Comparison of ENCODE assay signal across 12 cellular contexts in the genomic region with DNA sequence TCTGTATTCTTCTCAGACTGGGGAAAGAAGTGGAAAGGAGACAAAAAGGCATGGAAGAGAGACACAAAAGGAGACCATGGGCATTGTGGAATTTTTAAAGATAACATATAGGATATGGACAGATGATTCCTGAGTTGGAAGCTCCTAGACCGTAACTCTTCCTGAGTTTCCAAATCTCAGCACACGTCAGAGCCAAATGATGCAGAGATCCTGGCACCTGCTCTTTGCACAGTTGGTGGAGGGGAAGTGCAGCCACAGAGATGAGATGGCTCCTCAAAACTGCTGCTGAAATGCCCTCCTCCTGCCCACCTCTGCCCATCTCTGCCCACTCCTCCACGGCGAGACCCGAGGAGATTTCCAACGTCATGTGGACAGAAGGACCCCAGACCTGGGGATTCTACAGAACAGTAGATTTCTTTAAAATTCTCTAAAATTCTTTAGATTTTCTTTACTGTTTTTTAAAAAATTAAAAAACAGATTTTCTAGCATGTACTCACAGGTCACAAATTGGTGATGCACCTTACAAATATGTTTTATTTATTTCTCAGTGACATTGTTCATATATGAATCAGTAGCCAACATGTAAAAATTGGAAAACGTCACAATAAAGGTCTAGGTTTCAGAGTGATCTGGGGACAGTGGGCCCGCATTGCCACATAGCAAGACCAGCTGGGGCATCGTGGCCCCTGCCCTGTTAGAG. TPM values are rescaled to one million over a fixed set of nuclear protein-coding genes. Genes with fewer than 3 reads are reported as not detected.
DNase-seq lines count a peak whose midpoint lies in the region; ATAC-seq and TF ChIP-seq lines count a peak whose summit lies in the region.
"Had no signal": no experiment of that assay in that cellular context is flagged by ENCODE, and none has a peak within 500 bp of the region (broad histone marks: within the 10 kb centered on the region; RNA-seq: fewer than 3 reads in every experiment).

No MANE protein-coding gene starts in this region.

- no peaks in the 10 kb centered on the region for H3K9me2 ChIP-seq in PC-3 (replicated peaks; ENCODE audit: low read length)

- H3K4me2 ChIP-seq in PC-3 (ENCODE audit: low read length), result no peak overlapping the region

- H3F3A ChIP-seq in PC-3 (ENCODE audit: low read length, unreplicated experiment), result no peaks in the 10 kb centered on the region

- peaks cover 21% of the 10 kb centered on the region for H3K4me1 Mint-ChIP-seq in HFFc6 (ENCODE audit: low read depth)
- H3K4me1 Mint-ChIP-seq: CD8-positive, alpha-beta memory T cell had no signal

- no peaks in the 10 kb centered on the region for H3K9me3 ChIP-seq in PC-3 (ENCODE audit: low read length)

- no peak overlapping the region for H3K27ac ChIP-seq in PC-3 (ENCODE audit: low read length)

- no peaks in the 10 kb centered on the region; the same call in 1 of the 2 replicates for H3K4me1 ChIP-seq in PC-3 (ENCODE audit: insufficient read depth, low read length)

- CTCF ChIA-PET in PC-3 (lab: Charles Lee), result interaction anchor here (0.6 to 1.0 kb wide), 5 partner anchors 15 to 635 kb away, joined by 3 to 4 read pairs (median 4); no protein-coding TSS in a partner anchor

- no peaks in the 10 kb centered on the region for H4K20me1 ChIP-seq in PC-3 (ENCODE audit: low read length)

- H3K4me3 Mint-ChIP-seq in HFFc6, result no peak overlapping the region
- H3K4me3 Mint-ChIP-seq: CD8-positive, alpha-beta memory T cell had no signal

- H3K9ac ChIP-seq in PC-3 (ENCODE audit: low read length), result no peak overlapping the region

- no peaks in the 10 kb centered on the region for H3K27me3 ChIP-seq in PC-3 (ENCODE audit: low read length)

- no peaks in the 10 kb centered on the region for H3K36me3 ChIP-seq in PC-3 (ENCODE audit: low read depth, low read length)

- no peaks in the 10 kb centered on the region for H3K9me3 Mint-ChIP-seq in HFFc6
- H3K9me3 Mint-ChIP-seq: CD8-positive, alpha-beta memory T cell had no signal

- TF ChIP-seq CTCF in HFFc6 (IDR thresholded peaks at IDR 0.05) (no peak), PC-3 (conservative IDR thresholded peaks at IDR 0.05; ENCODE audit: low read depth, low read length) (no peak)

- ATAC-seq in PC-3, result no peak
- no peak for ATAC-seq in HG02623 (IDR thresholded peaks at IDR 0.05; ENCODE audit: unreplicated experiment)

- peaks cover 7% of the 10 kb centered on the region for H3K27me3 Mint-ChIP-seq in HFFc6 (ENCODE audit: insufficient read depth)

- H3K36me3 Mint-ChIP-seq in HFFc6 (ENCODE audit: low read depth), result no peaks in the 10 kb centered on the region
- H3K36me3 Mint-ChIP-seq: CD8-positive, alpha-beta memory T cell had no signal

- no peak overlapping the region for H2AFZ ChIP-seq in PC-3 (ENCODE audit: low read length)

- no TSS peak for BruUV-seq in PC-3 (replicated peaks; lab: Mats Ljungman, UMichigan)

- H3K79me2 ChIP-seq in PC-3 (ENCODE audit: low read length), result no peaks in the 10 kb centered on the region

- H3K27ac Mint-ChIP-seq in HFFc6, result no peak overlapping the region
- H3K27ac Mint-ChIP-seq: CD8-positive, alpha-beta memory T cell had no signal

- intact Hi-C loops in PC-3 (cut with micrococcal nuclease), result loop anchor here (5.0 kb wide), 1 partner anchor 676 kb away; no protein-coding TSS in a partner anchor

- H3K4me3 ChIP-seq in PC-3 (ENCODE audit: low read length), result no peak overlapping the region

- POLR2A ChIA-PET in PC-3 (lab: Charles Lee; ENCODE audit: unreplicated experiment), result no interaction called here

- DNase-seq in AG08396 (ENCODE audit: low spot score) (peak; percentile 58), EH (ENCODE audit: low read depth) (peak; percentile 38), HFFc6 (peak; percentile 18), PC-3 (peak; percentile 27), 8988T (no peak)
- DNase-seq in activated CD4-positive, alpha-beta T cell treated with anti-CD3 and anti-CD28 coated beads for 1 hour, result no peak
- no peak for DNase-seq in stimulated activated CD4-positive, alpha-beta T cell treated with anti-CD3 and anti-CD28 coated beads, Interleukin-4, amount 100 ng/mL, for 4 hours

RNA-seq across cellular contexts. Expression of a gene that starts 8.1 kb away (rescaled TPM):
- total RNA-seq in HFFc6 (2021; fragmentation: NEBNext Ultra II Directional; extraction: Animal tissue kit (Norgen Biotek cat#: 25700)), result under 1 TPM; 0.24 to 0.56 (median 0.35) TPM
- 0.07 TPM in 1 of 2 replicates, not detected in the other for total RNA-seq in PC-3 (2014; rRNA removed)
- total RNA-seq: A172; CD8-positive, alpha-beta memory T cell; H4 had no signal

RNA-seq across cellular contexts. Expression of a gene that starts 26.5 kb away (rescaled TPM):
- 100 to 1,000 TPM; 130 to 211 (median 176) TPM for total RNA-seq in HFFc6 (2021; fragmentation: NEBNext Ultra II Directional; extraction: Animal tissue kit (Norgen Biotek cat#: 25700))
- total RNA-seq in PC-3 (2014; rRNA removed), result 0.29 and 0.36 TPM in 2 replicates
- total RNA-seq: CD8-positive, alpha-beta memory T cell; HepG2 had no signal

RNA-seq across cellular contexts. Expression of a gene that starts 56.1 kb away (rescaled TPM):
- under 1 TPM in 1 of 6 experiments, not detected in 5; 0.05 TPM for total RNA-seq in HFFc6 (2021; fragmentation: NEBNext Ultra II Directional; extraction: Animal tissue kit (Norgen Biotek cat#: 25700))
- total RNA-seq in PC-3 (2014; rRNA removed), result not detected in 2 replicates
- total RNA-seq: H4, HepG2 had no signal

Comparison
In these comparisons a context has a peak if more than half of its experiments do, and no peak if none do; other contexts are left out.
1. DNase-seq: peak in AG08396 (single experiment), EH (single experiment), HFFc6 (single experiment) and PC-3 (single experiment); none in activated CD4-positive, alpha-beta T cell treated with anti-CD3 and anti-CD28 coated beads for 1 hour (single experiment), 8988T (single experiment) and stimulated activated CD4-positive, alpha-beta T cell treated with anti-CD3 and anti-CD28 coated beads, Interleukin-4, amount 100 ng/mL, for 4 hours (0 of 2).
2. RNA of a gene that starts 26.5 kb away (total RNA-seq): 130 to 211 TPM in HFFc6; 0.29 to 0.36 TPM in PC-3; every median in the first group is over 10 times any median in the second.